25 cellular contexts compared by ENCODE assay signal in the genomic region with DNA sequence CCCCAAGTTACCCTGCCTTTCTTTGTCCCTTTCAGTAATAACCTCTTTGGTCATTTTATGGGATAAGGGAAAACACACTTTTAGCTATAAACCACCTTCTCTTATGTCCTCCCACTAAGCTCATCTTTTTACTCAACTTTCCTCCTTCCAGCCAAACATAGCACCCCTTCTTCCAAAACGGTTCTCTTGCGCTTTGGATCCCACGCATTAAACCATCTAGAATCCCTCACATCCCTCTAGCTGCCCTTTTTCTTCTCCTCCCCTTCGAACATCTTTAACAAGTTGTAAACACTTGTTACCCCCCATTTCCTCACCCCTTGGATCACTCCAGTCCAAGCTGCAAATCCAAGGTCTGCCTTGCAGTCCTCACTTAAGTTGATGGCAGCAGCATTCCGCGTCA. TPM values are rescaled to one million over a fixed set of nuclear protein-coding genes. Genes with fewer than 3 reads are reported as not detected.
DNase-seq lines count a peak whose midpoint lies in the region; ATAC-seq, FAIRE-seq and TF ChIP-seq lines count a peak whose summit lies in the region.
"Had no signal": no experiment of that assay in that cellular context is flagged by ENCODE, and none has a peak within 500 bp of the region (broad histone marks: within the 10 kb centered on the region; RNA-seq: fewer than 3 reads in every experiment).

No MANE protein-coding gene starts in this region.

- WGBS in trophoblast cell (ENCODE audit: extremely low coverage, insufficient coverage, insufficient read length) = no CpG with 5 or more reads among the region's 6 CpGs
- WGBS in neuronal stem cell (ENCODE audit: extremely low coverage in 2 of 2, insufficient read length in 2 of 2, insufficient replicate concordance in 1 of 2), 2 donors = no CpG with 5 or more reads among the region's 6 CpGs
- 88 to 91% methylated on average over 6 of the region's 6 CpGs for WGBS in body of pancreas, 2 donors

- H2BK15ac ChIP-seq in neuronal stem cell (ENCODE audit: low read length) = no peak overlapping the region

- H3K9me1 ChIP-seq in keratinocyte (ENCODE audit: control insufficient read depth, extremely low read depth, insufficient read depth, low read length) = no peaks in the 10 kb centered on the region

- H3K9me2 ChIP-seq in DOHH2 (replicated peaks; ENCODE audit: control insufficient read depth, low read length) (no peaks in the 10 kb centered on the region), Loucy (replicated peaks; ENCODE audit: low read depth, low read length) (no peaks in the 10 kb centered on the region)

- H3K4me2 ChIP-seq in DOHH2 (ENCODE audit: low read length) = peak overlapping the region; percentile 70
- peak overlapping the region; percentile 62 for H3K4me2 ChIP-seq in Loucy (ENCODE audit: low read depth, low read length, poor library complexity, severe bottlenecking)
- H3K4me2 ChIP-seq in keratinocyte (ENCODE audit: control insufficient read depth, extremely low read depth, insufficient read depth, low read depth, low read length) = no peak overlapping the region
- no peak overlapping the region for H3K4me2 ChIP-seq in trophoblast cell (ENCODE audit: low read length)
- no peak overlapping the region for H3K4me2 ChIP-seq in neuronal stem cell (ENCODE audit: insufficient read depth, low read length, poor library complexity, severe bottlenecking)

- H3F3A ChIP-seq in DOHH2 (ENCODE audit: control insufficient read depth, insufficient read depth) = peaks cover 37% of the 10 kb centered on the region
- H3F3A ChIP-seq in Loucy (ENCODE audit: low read depth) = no peaks in the 10 kb centered on the region

- H3K79me2 ChIP-seq in DOHH2 (ENCODE audit: control insufficient read depth, low read length) (peaks cover 100% of the 10 kb centered on the region), Loucy (ENCODE audit: insufficient read depth, low read length) (peaks cover 98% of the 10 kb centered on the region), keratinocyte (ENCODE audit: control insufficient read depth, insufficient read depth, low read length) (peaks cover 95% of the 10 kb centered on the region), trophoblast cell (ENCODE audit: control insufficient read depth, insufficient read depth, low read length, poor library complexity) (peaks cover 13% of the 10 kb centered on the region)

- H2BK120ac ChIP-seq in trophoblast cell (ENCODE audit: insufficient read depth, low read length, poor library complexity) (no peak overlapping the region), neuronal stem cell (ENCODE audit: low read depth, low read length) (no peak overlapping the region)

- intact Hi-C loops in body of pancreas (cut with DNase I) = no loop called here

- H3K4ac ChIP-seq in trophoblast cell (ENCODE audit: low read depth, low read length) (peak overlapping the region; percentile 6), neuronal stem cell (ENCODE audit: low read length) (no peak overlapping the region)

- H2AK5ac ChIP-seq in trophoblast cell (ENCODE audit: low read length) (no peak overlapping the region), neuronal stem cell (ENCODE audit: low read depth, low read length) (no peak overlapping the region)

- H3K14ac ChIP-seq in trophoblast cell (ENCODE audit: low read length) (no peak overlapping the region), neuronal stem cell (ENCODE audit: low read length) (no peak overlapping the region)

- ATAC-seq in GM21737 (IDR thresholded peaks at IDR 0.05; ENCODE audit: unreplicated experiment) (no peak), GM18909 (IDR thresholded peaks at IDR 0.05; ENCODE audit: poor library complexity, unreplicated experiment) (no peak), body of pancreas (no peak)
- ATAC-seq: Panc1 had no signal

- H4K8ac ChIP-seq in trophoblast cell (ENCODE audit: low read depth, low read length) (no peak overlapping the region), neuronal stem cell (ENCODE audit: low read depth, low read length) (no peak overlapping the region)

- dilution Hi-C loops in keratinocyte (cut with MboI; ENCODE audit: extremely low pct_ligation_motif_present, low sequenced_read_pairs) = no loop called here

- H2BK12ac ChIP-seq in trophoblast cell (ENCODE audit: low read length) (no peak overlapping the region), neuronal stem cell (ENCODE audit: low read length) (no peak overlapping the region)

- H3K9me3 ChIP-seq in DOHH2 (ENCODE audit: control insufficient read depth, insufficient read depth, low read length) (no peaks in the 10 kb centered on the region), Loucy (ENCODE audit: insufficient read depth, low read depth, low read length) (no peaks in the 10 kb centered on the region), keratinocyte (ENCODE audit: control insufficient read depth, low read depth, low read length) (no peaks in the 10 kb centered on the region), trophoblast cell (ENCODE audit: insufficient read depth, low read depth, low read length) (no peaks in the 10 kb centered on the region), neuronal stem cell (replicated peaks in 1 of 2; ENCODE audit: control insufficient read depth in 2 of 2, insufficient read depth in 1 of 2, low read depth in 1 of 2, low read length in 2 of 2) (no peaks in the 10 kb centered on the region), body of pancreas (no peaks in the 10 kb centered on the region)
- H3K9me3 ChIP-seq: BE2C, HAP-1 had no signal

- no peak overlapping the region for H4K91ac ChIP-seq in trophoblast cell (ENCODE audit: low read depth, low read length)
- H4K91ac ChIP-seq in neuronal stem cell (ENCODE audit: low read depth, low read length, poor library complexity) = no peak overlapping the region

- H3K18ac ChIP-seq in trophoblast cell (ENCODE audit: low read length) (no peak overlapping the region), neuronal stem cell (ENCODE audit: low read length) (no peak overlapping the region)

- DNase-seq in keratinocyte (ENCODE audit: low read depth, low spot score) (no peak), trophoblast cell (no peak), neuronal stem cell (ENCODE audit: low spot score) (no peak), body of pancreas (no peak)
- DNase-seq: ACHN; BE2C; CD4-positive, alpha-beta T cell; GOT3; MV-4-11; NCI-H1105; NCI-H1436 treated with DMSO at 0.1 percent for 48 hours; NCI-H187 treated with DMSO at 0.1 percent for 48 hours; NCI-H2171 treated with DMSO at 0.1 percent for 48 hours; NCI-H524; NCI-H82; NK-92 treated with Interleukin-12 subunit alpha and Interleukin-12 subunit beta, amount 100 ng/mL, for 24 hours; SHP77 had no signal

- FAIRE-seq in keratinocyte (lab: Jason Lieb, UNC) = peak; percentile 5
- FAIRE-seq: D721Med had no signal

- H4K12ac ChIP-seq in trophoblast cell (ENCODE audit: low read depth, low read length) = no peak overlapping the region

- TF ChIP-seq CTCF in DOHH2 (IDR thresholded peaks at IDR 0.05; ENCODE audit: low read depth, low read length, poor library complexity, severe bottlenecking) (no peak), Loucy (conservative IDR thresholded peaks at IDR 0.05; ENCODE audit: low read length) (no peak), keratinocyte (optimal IDR thresholded peaks at IDR 0.05 in 1 of 3, IDR thresholded peaks at IDR 0.05 in 1 of 3, conservative IDR thresholded peaks at IDR 0.05 in 1 of 3; ENCODE audit: extremely low read depth in 1 of 3, insufficient read depth in 2 of 3, low read length in 3 of 3) (no peak), body of pancreas (IDR thresholded peaks at IDR 0.05) (no peak)

- H3K27me3 ChIP-seq in DOHH2 (ENCODE audit: control insufficient read depth, low read length) (no peaks in the 10 kb centered on the region), Loucy (ENCODE audit: insufficient read depth, low read length, poor library complexity, severe bottlenecking) (no peaks in the 10 kb centered on the region), keratinocyte (ENCODE audit: control insufficient read depth, extremely low read depth, insufficient read depth, low read length) (no peaks in the 10 kb centered on the region), trophoblast cell (ENCODE audit: insufficient read depth, low read length) (no peaks in the 10 kb centered on the region), neuronal stem cell (ENCODE audit: control insufficient read depth in 3 of 3, insufficient read depth in 3 of 3, low read depth in 1 of 3, low read length in 3 of 3) (no peaks in the 10 kb centered on the region), body of pancreas (no peaks in the 10 kb centered on the region)
- H3K27me3 ChIP-seq: BE2C had no signal

- H4K20me1 ChIP-seq in DOHH2 (ENCODE audit: control insufficient read depth, insufficient read depth, low read depth, low read length) (no peaks in the 10 kb centered on the region), Loucy (ENCODE audit: insufficient read depth, low read length, poor library complexity, severe bottlenecking) (peaks cover 80% of the 10 kb centered on the region), keratinocyte (ENCODE audit: control insufficient read depth, extremely low read depth, insufficient read depth, low read length) (peaks cover 6% of the 10 kb centered on the region)

- no peak overlapping the region for H2AFZ ChIP-seq in Loucy (ENCODE audit: low read length)
- H2AFZ ChIP-seq in keratinocyte (ENCODE audit: control insufficient read depth, low read length) = no peak overlapping the region
- H2AFZ ChIP-seq in trophoblast cell (ENCODE audit: insufficient read depth, low read length, poor library complexity) = no peak overlapping the region
- H2AFZ ChIP-seq in neuronal stem cell (ENCODE audit: low read length) = no peak overlapping the region

- H3K27ac ChIP-seq in DOHH2 (ENCODE audit: low read depth, low read length) = peak overlapping the region; percentile 94
- H3K27ac ChIP-seq in keratinocyte (ENCODE audit: control insufficient read depth, insufficient read depth, low read length) = no peak overlapping the region
- no peak overlapping the region for H3K27ac ChIP-seq in trophoblast cell (ENCODE audit: low read depth, low read length)
- H3K27ac ChIP-seq in neuronal stem cell (replicated peaks; ENCODE audit: low read length) = no peak overlapping the region
- H3K27ac ChIP-seq in body of pancreas = peak overlapping the region in 2 of 4 donors; percentile 3
- H3K27ac ChIP-seq: RWPE1 had no signal

- peak overlapping the region; percentile 40 for H3K23ac ChIP-seq in trophoblast cell (ENCODE audit: low read length)
- H3K23ac ChIP-seq in neuronal stem cell (ENCODE audit: low read depth, low read length, poor library complexity) = no peak overlapping the region

- peaks cover 80% of the 10 kb centered on the region for H3K36me3 ChIP-seq in DOHH2 (ENCODE audit: control insufficient read depth, low read length)
- H3K36me3 ChIP-seq in Loucy (ENCODE audit: insufficient read depth, low read length) = peaks cover 36% of the 10 kb centered on the region; the same call in 1 of the 2 replicates
- H3K36me3 ChIP-seq in keratinocyte (ENCODE audit: control insufficient read depth in 2 of 2, extremely low read depth in 1 of 2, insufficient read depth in 2 of 2, low read length in 2 of 2) = peaks cover 2 to 13% of the 10 kb centered on the region in 2 experiments
- H3K36me3 ChIP-seq in trophoblast cell (ENCODE audit: control insufficient read depth in 1 of 2, insufficient read depth in 2 of 2, low read length in 2 of 2) = peaks cover 15 to 25% of the 10 kb centered on the region in 2 experiments
- peaks cover 7 to 88% of the 10 kb centered on the region in 2 donors for H3K36me3 ChIP-seq in neuronal stem cell (replicated peaks in 1 of 2; ENCODE audit: control insufficient read depth in 2 of 2, insufficient read depth in 2 of 2, low read length in 2 of 2)
- H3K36me3 ChIP-seq in body of pancreas (replicated peaks in 1 of 2; ENCODE audit: insufficient read depth in 1 of 2, low read depth in 2 of 2) = peaks cover 0 to under 1% of the 10 kb centered on the region in 2 donors

- H3K9ac ChIP-seq in Loucy (ENCODE audit: low read depth, low read length, poor library complexity, severe bottlenecking) (no peak overlapping the region), keratinocyte (ENCODE audit: control insufficient read depth, extremely low read depth, insufficient read depth, low read length) (no peak overlapping the region), trophoblast cell (ENCODE audit: low read length) (no peak overlapping the region), neuronal stem cell (ENCODE audit: low read depth, low read length, poor library complexity) (no peak overlapping the region)

- H3K4me1 ChIP-seq in DOHH2 (ENCODE audit: control insufficient read depth, low read length) = peaks cover 86% of the 10 kb centered on the region
- peaks cover 45% of the 10 kb centered on the region for H3K4me1 ChIP-seq in Loucy (ENCODE audit: insufficient read depth, low read length, poor library complexity, severe bottlenecking)
- peaks cover 6% of the 10 kb centered on the region for H3K4me1 ChIP-seq in keratinocyte (ENCODE audit: control insufficient read depth, extremely low read depth, insufficient read depth, low read length)
- H3K4me1 ChIP-seq in trophoblast cell (ENCODE audit: control insufficient read depth in 1 of 2, insufficient read depth in 2 of 2, low read length in 2 of 2) = peaks cover 4 to 5% of the 10 kb centered on the region in 2 experiments
- H3K4me1 ChIP-seq in neuronal stem cell (ENCODE audit: control insufficient read depth in 2 of 2, insufficient read depth in 1 of 2, low read depth in 1 of 2, low read length in 2 of 2) = no peaks in the 10 kb centered on the region
- H3K4me1 ChIP-seq in body of pancreas = peaks cover 29% of the 10 kb centered on the region
- H3K4me1 ChIP-seq: BE2C had no signal

- H3K4me3 ChIP-seq in DOHH2 (ENCODE audit: low read length) (peak overlapping the region; percentile 72), Loucy (ENCODE audit: low read length, poor library complexity, severe bottlenecking) (no peak overlapping the region), keratinocyte (ENCODE audit: control insufficient read depth in 2 of 3, extremely low read depth in 1 of 3, insufficient read depth in 2 of 3, low read depth in 1 of 3, low read length in 3 of 3) (no peak overlapping the region), trophoblast cell (ENCODE audit: low read depth, low read length) (no peak overlapping the region), neuronal stem cell (ENCODE audit: low read length in 2 of 2) (no peak overlapping the region), body of pancreas (no peak overlapping the region)
- H3K4me3 ChIP-seq: HAP-1 had no signal

- H2BK5ac ChIP-seq in trophoblast cell (ENCODE audit: low read depth, low read length, poor library complexity) (no peak overlapping the region), neuronal stem cell (ENCODE audit: low read length) (no peak overlapping the region)

- TF ChIP-seq POLR2A in body of pancreas (IDR thresholded peaks at IDR 0.05) = no peak

- H3K79me1 ChIP-seq in trophoblast cell (ENCODE audit: low read length) (no peaks in the 10 kb centered on the region), neuronal stem cell (ENCODE audit: low read depth, low read length) (peaks cover 2% of the 10 kb centered on the region)

RNA-seq across cellular contexts. Expression of a gene that starts 13.4 kb away (rescaled TPM):
- 15.8 to 26.2 TPM (median 18.9 TPM) in 3 replicates for polyA plus RNA-seq in keratinocyte
- 53.2 TPM for polyA plus RNA-seq in keratinocyte (2011; ENCODE audit: low read depth)
- polyA plus RNA-seq in keratinocyte (2011; cell fraction: cytosol; rRNA removed) = 14.2 and 24.7 TPM in 2 replicates
- polyA plus RNA-seq in keratinocyte (2011; cell fraction: nucleus; rRNA removed) = 22.3 and 30.6 TPM in 2 replicates
- polyA plus RNA-seq in keratinocyte (2012; ENCODE audit: low replicate concordance) = 25.2 and 29.6 TPM in 2 replicates
- 17.3 to 39.5 TPM (median 19.1 TPM) in 3 replicates for polyA minus RNA-seq in keratinocyte
- 18.6 TPM for polyA minus RNA-seq in keratinocyte (2011; cell fraction: cytosol; rRNA and poly(A)+ RNA removed)
- 29.4 and 56.1 TPM in 2 replicates for polyA minus RNA-seq in keratinocyte (2011; cell fraction: nucleus; rRNA and poly(A)+ RNA removed)
- polyA plus RNA-seq in trophoblast cell (2013) = 32.1 and 32.8 TPM in 2 replicates
- polyA plus RNA-seq in neuronal stem cell (2013, experiment 1 of 2) = 28.7 TPM
- 29.0 TPM for polyA plus RNA-seq in neuronal stem cell (2013, experiment 2 of 2)
- total RNA-seq in body of pancreas = 10 to 100 TPM; 24.1 to 38.9 TPM

Comparison
In these comparisons a context has a peak if more than half of its experiments do, and no peak if none do; other contexts are left out.
1. H3K4me2 ChIP-seq: peak in DOHH2 (single experiment) and Loucy (single experiment); none in keratinocyte (single experiment), trophoblast cell (single experiment) and neuronal stem cell (single experiment).